In genomic region chr1:204730826-204731459, GRCh38 we compare ENCODE assay signal across 1 cellular context.
TF ChIP-seq lines count a peak whose summit lies in the region.

No MANE protein-coding gene starts in this region.

TF ChIP-seq in HEK293, 187 proteins besides CTCF, POLR2A, EP300 and RAD21 (continued from another document):
- TF ChIP-seq ZNF157 (tag by site-specific recombination; IDR thresholded peaks at IDR 0.05) = no peak
- TF ChIP-seq ZNF843 (tag by site-specific recombination; IDR thresholded peaks at IDR 0.05) = no peak
- no peak for TF ChIP-seq ZNF140 (tag by site-specific recombination; IDR thresholded peaks at IDR 0.05)
- TF ChIP-seq ZSCAN23 (tag by site-specific recombination; IDR thresholded peaks at IDR 0.05) = no peak
- no peak for TF ChIP-seq ZNF596 (tag by site-specific recombination; IDR thresholded peaks at IDR 0.05)
- 0 out of 2 replicates have a peak, but pooled peaks have one; percentile 8 for TF ChIP-seq ZNF335 (tag by site-specific recombination; conservative IDR thresholded peaks at IDR 0.05)
- no peak for TF ChIP-seq ZNF423 (tag by site-specific recombination; IDR thresholded peaks at IDR 0.05)
- TF ChIP-seq, protein P1, sequence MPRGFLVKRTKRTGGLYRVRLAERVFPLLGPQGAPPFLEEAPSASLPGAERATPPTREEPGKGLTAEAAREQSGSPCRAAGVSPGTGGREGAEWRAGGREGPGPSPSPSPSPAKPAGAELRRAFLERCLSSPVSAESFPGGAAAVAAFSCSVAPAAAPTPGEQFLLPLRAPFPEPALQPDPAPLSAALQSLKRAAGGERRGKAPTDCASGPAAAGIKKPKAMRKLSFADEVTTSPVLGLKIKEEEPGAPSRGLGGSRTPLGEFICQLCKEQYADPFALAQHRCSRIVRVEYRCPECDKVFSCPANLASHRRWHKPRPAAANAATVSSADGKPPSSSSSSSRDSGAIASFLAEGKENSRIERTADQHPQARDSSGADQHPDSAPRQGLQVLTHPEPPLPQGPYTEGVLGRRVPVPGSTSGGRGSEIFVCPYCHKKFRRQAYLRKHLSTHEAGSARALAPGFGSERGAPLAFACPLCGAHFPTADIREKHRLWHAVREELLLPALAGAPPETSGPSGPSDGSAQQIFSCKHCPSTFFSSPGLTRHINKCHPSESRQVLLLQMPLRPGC (tag by site-specific recombination; IDR thresholded peaks at IDR 0.05) = no peak
- no peak for TF ChIP-seq ZNF768 (tag by site-specific recombination; IDR thresholded peaks at IDR 0.05)
- TF ChIP-seq, protein P2, sequence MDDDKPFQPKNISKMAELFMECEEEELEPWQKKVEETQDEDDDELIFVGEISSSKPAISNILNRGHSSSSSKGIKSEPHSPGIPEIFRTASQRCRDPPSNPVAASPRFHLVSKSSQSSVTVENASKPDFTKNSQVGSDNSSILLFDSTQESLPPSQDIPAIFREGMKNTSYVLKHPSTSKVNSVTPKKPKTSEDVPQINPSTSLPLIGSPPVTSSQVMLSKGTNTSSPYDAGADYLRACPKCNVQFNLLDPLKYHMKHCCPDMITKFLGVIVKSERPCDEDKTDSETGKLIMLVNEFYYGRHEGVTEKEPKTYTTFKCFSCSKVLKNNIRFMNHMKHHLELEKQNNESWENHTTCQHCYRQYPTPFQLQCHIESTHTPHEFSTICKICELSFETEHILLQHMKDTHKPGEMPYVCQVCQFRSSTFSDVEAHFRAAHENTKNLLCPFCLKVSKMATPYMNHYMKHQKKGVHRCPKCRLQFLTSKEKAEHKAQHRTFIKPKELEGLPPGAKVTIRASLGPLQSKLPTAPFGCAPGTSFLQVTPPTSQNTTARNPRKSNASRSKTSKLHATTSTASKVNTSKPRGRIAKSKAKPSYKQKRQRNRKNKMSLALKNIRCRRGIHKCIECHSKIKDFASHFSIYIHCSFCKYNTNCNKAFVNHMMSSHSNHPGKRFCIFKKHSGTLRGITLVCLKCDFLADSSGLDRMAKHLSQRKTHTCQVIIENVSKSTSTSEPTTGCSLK (tag by site-specific recombination; IDR thresholded peaks at IDR 0.05) = no peak
- TF ChIP-seq, protein P3, sequence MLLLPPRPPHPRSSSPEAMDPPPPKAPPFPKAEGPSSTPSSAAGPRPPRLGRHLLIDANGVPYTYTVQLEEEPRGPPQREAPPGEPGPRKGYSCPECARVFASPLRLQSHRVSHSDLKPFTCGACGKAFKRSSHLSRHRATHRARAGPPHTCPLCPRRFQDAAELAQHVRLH (tag by site-specific recombination; IDR thresholded peaks at IDR 0.05) = no peak
- TF ChIP-seq ZNF600 (tag by site-specific recombination; IDR thresholded peaks at IDR 0.05) = peak; percentile 64
- no peak for TF ChIP-seq ZNF221 (tag by site-specific recombination; IDR thresholded peaks at IDR 0.05; ENCODE audit: borderline replicate concordance)
- TF ChIP-seq ZNF239 (tag by site-specific recombination; IDR thresholded peaks at IDR 0.05) = no peak
